In genomic region chr17:2406271-2406902, GRCh38 we compare ENCODE assay signal across 10 cellular contexts. TPM values are rescaled to one million over a fixed set of nuclear protein-coding genes. Genes with fewer than 3 reads are reported as not detected.
DNase-seq lines count a peak whose midpoint lies in the region; ATAC-seq, FAIRE-seq and TF ChIP-seq lines count a peak whose summit lies in the region.
"Had no signal": no experiment of that assay in that cellular context is flagged by ENCODE, and none has a peak within 500 bp of the region (broad histone marks: within the 10 kb centered on the region; RNA-seq: fewer than 3 reads in every experiment).

No MANE protein-coding gene starts in this region.

- H3K79me2 ChIP-seq in PC-3 (ENCODE audit: low read length) (0 out of 2 replicates have a peak, but pooled peaks cover 3% of the 10 kb centered on the region), parathyroid adenoma (no peaks in the 10 kb centered on the region)

- peaks cover 14% of the 10 kb centered on the region for H3F3A ChIP-seq in PC-3 (ENCODE audit: low read length, unreplicated experiment)

- H3K36me3 ChIP-seq in PC-3 (ENCODE audit: low read depth, low read length) = no peaks in the 10 kb centered on the region
- no peaks in the 10 kb centered on the region for H3K36me3 ChIP-seq in esophagus muscularis mucosa
- H3K36me3 ChIP-seq in parathyroid adenoma (ENCODE audit: control insufficient read depth, insufficient read depth, low read length) = no peaks in the 10 kb centered on the region

- H3K4me1 ChIP-seq in A549 (peaks cover 54% of the 10 kb centered on the region), PC-3 (ENCODE audit: insufficient read depth, low read length) (peaks cover 46% of the 10 kb centered on the region), esophagus muscularis mucosa (peaks cover 51 to 61% (median 57%) of the 10 kb centered on the region in 4 donors), parathyroid adenoma (no peaks in the 10 kb centered on the region)

- 59% methylated on average over 8 of the region's 8 CpGs for WGBS in A549 (ENCODE audit: missing lambda C conversion rate)
- 76% methylated on average over 8 of the region's 8 CpGs for WGBS in esophagus muscularis mucosa

- intact Hi-C loops in PC-3 (cut with micrococcal nuclease) = no loop called here
- intact Hi-C loops in esophagus muscularis mucosa (cut with DNase I) = loop anchor here (5.0 kb wide), 1 partner anchor 69 kb away; the partner anchor contains the start of genes SGSM2 and TSR1

- no peak for TF ChIP-seq POLR2A in A549 (IDR thresholded peaks at IDR 0.05; ENCODE audit: low read length)
- no peak for TF ChIP-seq POLR2A in esophagus muscularis mucosa (IDR thresholded peaks at IDR 0.05; ENCODE audit: low read depth)

- H3K9me3 ChIP-seq in A549 (no peaks in the 10 kb centered on the region), PC-3 (ENCODE audit: low read length) (no peaks in the 10 kb centered on the region), esophagus muscularis mucosa (no peaks in the 10 kb centered on the region), parathyroid adenoma (ENCODE audit: control insufficient read depth, low read length) (no peaks in the 10 kb centered on the region)

- H3K9ac ChIP-seq in PC-3 (ENCODE audit: low read length) (peak overlapping the region; percentile 86), parathyroid adenoma (no peak overlapping the region)

- ATAC-seq in A549 = peak; percentile 0 to 5; a peak in 4 of 6 replicates
- ATAC-seq in PC-3 = no peak
- ATAC-seq in HG02642 (IDR thresholded peaks at IDR 0.05; ENCODE audit: poor library complexity, unreplicated experiment) = no peak

- H3K27me3 ChIP-seq in PC-3 (ENCODE audit: low read length) = no peaks in the 10 kb centered on the region
- H3K27me3 ChIP-seq in esophagus muscularis mucosa = no peaks in the 10 kb centered on the region
- no peaks in the 10 kb centered on the region for H3K27me3 ChIP-seq in parathyroid adenoma (ENCODE audit: control insufficient read depth, insufficient read depth, low read length)

- no peak for FAIRE-seq in A549 (lab: Jason Lieb, UNC)
- FAIRE-seq: GM12892 had no signal

- H4K20me1 ChIP-seq in PC-3 (ENCODE audit: low read length) = no peaks in the 10 kb centered on the region

- no peaks in the 10 kb centered on the region for H3K9me2 ChIP-seq in PC-3 (replicated peaks; ENCODE audit: low read length)

- TF ChIP-seq RAD21 in A549 (conservative IDR thresholded peaks at IDR 0.05 in 1 of 2, IDR thresholded peaks at IDR 0.05 in 1 of 2) = no peak

- TSS peak; percentile 78 for BruUV-seq in PC-3 (replicated peaks; lab: Mats Ljungman, UMichigan)

- POLR2A ChIA-PET in A549 (lab: Yijun Ruan, JAX) (interaction anchor here (0.7 to 2.1 kb wide), 5 partner anchors 10 to 105 kb away, joined by 3 to 27 read pairs (median 7); partner anchors contain the start of genes METTL16, SMG6 and SRR), PC-3 (lab: Charles Lee; ENCODE audit: unreplicated experiment) (interaction anchor here (0.9 to 1.0 kb wide), 2 partner anchors 13 to 24 kb away, joined by 4 read pairs; no protein-coding TSS in a partner anchor)

- peak overlapping the region; percentile 69 to 89 for H3K27ac ChIP-seq in A549
- peak overlapping the region; percentile 99 for H3K27ac ChIP-seq in PC-3 (ENCODE audit: low read length)
- H3K27ac ChIP-seq in esophagus muscularis mucosa (replicated peaks in 1 of 4) = peak overlapping the region; percentile 98 to 100 (median 100)
- H3K27ac ChIP-seq in parathyroid adenoma = peak overlapping the region; percentile 42

- DNase-seq in A549 (ENCODE audit: low read depth in 1 of 2, low spot score in 1 of 2) = peak in 1 of 2 experiments; percentile 70
- peak; percentile 55 for DNase-seq in PC-3
- no peak for DNase-seq in esophagus muscularis mucosa (ENCODE audit: extremely low spot score)
- DNase-seq in stimulated activated CD4-positive, alpha-beta T cell treated with anti-CD3 and anti-CD28 coated beads, Interleukin-15, amount 100 ng/mL, for 24 hours = no peak
- DNase-seq in T-helper 9 cell = no peak
- DNase-seq in NCI-H2227 (lab: John Stamatoyannopoulos, UW; ENCODE audit: unreplicated experiment) = no peak
- DNase-seq: NCI-H2081 treated with DMSO at 0.1 percent for 48 hours had no signal

- CTCF ChIA-PET in A549 (lab: Yijun Ruan, JAX) (interaction anchor here (0.5 to 28.1 kb wide), 8 partner anchors 9 to 352 kb away, joined by 3 to 1099 read pairs (median 8); no protein-coding TSS in a partner anchor), PC-3 (lab: Charles Lee) (interaction anchor here (0.5 to 1.7 kb wide), 5 partner anchors 10 to 520 kb away, joined by 3 to 9 read pairs (median 5); partner anchors contain the start of gene SRR)

- H3K4me2 ChIP-seq in A549 (peak overlapping the region; percentile 67), PC-3 (ENCODE audit: low read length) (peak overlapping the region; percentile 66), parathyroid adenoma (ENCODE audit: low read length) (no peak overlapping the region)

- H3K4me3 ChIP-seq in A549 = no peak overlapping the region
- peak overlapping the region; percentile 45; the same call in 1 of the 2 replicates for H3K4me3 ChIP-seq in PC-3 (ENCODE audit: low read length)
- H3K4me3 ChIP-seq in esophagus muscularis mucosa = peak overlapping the region in 3 of 4 donors; percentile 0 to 9 (median 2)
- no peak overlapping the region for H3K4me3 ChIP-seq in parathyroid adenoma (ENCODE audit: low read depth, low read length)

- H2AFZ ChIP-seq in PC-3 (ENCODE audit: low read length) (no peak overlapping the region), parathyroid adenoma (no peak overlapping the region)

- TF ChIP-seq EP300 in A549 (IDR thresholded peaks at IDR 0.05) (no peak), esophagus muscularis mucosa (IDR thresholded peaks at IDR 0.05) (no peak)

- TF ChIP-seq CTCF in A549 (IDR thresholded peaks at IDR 0.05) = no peak
- no peak for TF ChIP-seq CTCF in PC-3 (conservative IDR thresholded peaks at IDR 0.05; ENCODE audit: low read depth, low read length)
- TF ChIP-seq CTCF in esophagus muscularis mucosa (IDR thresholded peaks at IDR 0.05) = no peak
- TF ChIP-seq CTCF in parathyroid adenoma (IDR thresholded peaks at IDR 0.05) = no peak

TF ChIP-seq in A549, 52 proteins besides CTCF, POLR2A, EP300 and RAD21:
- TF ChIP-seq, protein P1, sequence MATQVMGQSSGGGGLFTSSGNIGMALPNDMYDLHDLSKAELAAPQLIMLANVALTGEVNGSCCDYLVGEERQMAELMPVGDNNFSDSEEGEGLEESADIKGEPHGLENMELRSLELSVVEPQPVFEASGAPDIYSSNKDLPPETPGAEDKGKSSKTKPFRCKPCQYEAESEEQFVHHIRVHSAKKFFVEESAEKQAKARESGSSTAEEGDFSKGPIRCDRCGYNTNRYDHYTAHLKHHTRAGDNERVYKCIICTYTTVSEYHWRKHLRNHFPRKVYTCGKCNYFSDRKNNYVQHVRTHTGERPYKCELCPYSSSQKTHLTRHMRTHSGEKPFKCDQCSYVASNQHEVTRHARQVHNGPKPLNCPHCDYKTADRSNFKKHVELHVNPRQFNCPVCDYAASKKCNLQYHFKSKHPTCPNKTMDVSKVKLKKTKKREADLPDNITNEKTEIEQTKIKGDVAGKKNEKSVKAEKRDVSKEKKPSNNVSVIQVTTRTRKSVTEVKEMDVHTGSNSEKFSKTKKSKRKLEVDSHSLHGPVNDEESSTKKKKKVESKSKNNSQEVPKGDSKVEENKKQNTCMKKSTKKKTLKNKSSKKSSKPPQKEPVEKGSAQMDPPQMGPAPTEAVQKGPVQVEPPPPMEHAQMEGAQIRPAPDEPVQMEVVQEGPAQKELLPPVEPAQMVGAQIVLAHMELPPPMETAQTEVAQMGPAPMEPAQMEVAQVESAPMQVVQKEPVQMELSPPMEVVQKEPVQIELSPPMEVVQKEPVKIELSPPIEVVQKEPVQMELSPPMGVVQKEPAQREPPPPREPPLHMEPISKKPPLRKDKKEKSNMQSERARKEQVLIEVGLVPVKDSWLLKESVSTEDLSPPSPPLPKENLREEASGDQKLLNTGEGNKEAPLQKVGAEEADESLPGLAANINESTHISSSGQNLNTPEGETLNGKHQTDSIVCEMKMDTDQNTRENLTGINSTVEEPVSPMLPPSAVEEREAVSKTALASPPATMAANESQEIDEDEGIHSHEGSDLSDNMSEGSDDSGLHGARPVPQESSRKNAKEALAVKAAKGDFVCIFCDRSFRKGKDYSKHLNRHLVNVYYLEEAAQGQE (IDR thresholded peaks at IDR 0.05) = no peak
- TF ChIP-seq MAZ (IDR thresholded peaks at IDR 0.05; ENCODE audit: borderline replicate concordance, low read depth, low read length) = no peak
- no peak for TF ChIP-seq MAFK (IDR thresholded peaks at IDR 0.05; ENCODE audit: partially characterized antibody)
- no peak for TF ChIP-seq EHF (CRISPR knock-in tag; IDR thresholded peaks at IDR 0.05)
- TF ChIP-seq, protein P2, sequence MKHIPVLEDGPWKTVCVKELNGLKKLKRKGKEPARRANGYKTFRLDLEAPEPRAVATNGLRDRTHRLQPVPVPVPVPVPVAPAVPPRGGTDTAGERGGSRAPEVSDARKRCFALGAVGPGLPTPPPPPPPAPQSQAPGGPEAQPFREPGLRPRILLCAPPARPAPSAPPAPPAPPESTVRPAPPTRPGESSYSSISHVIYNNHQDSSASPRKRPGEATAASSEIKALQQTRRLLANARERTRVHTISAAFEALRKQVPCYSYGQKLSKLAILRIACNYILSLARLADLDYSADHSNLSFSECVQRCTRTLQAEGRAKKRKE (CRISPR knock-in tag; IDR thresholded peaks at IDR 0.05; ENCODE audit: low read depth) = no peak

RNA-seq across cellular contexts. Expression of gene MNT, which starts 5.5 kb away (rescaled TPM):
- polyA plus RNA-seq in A549 (2011; rRNA removed) (4.5 and 5.7 TPM in 2 replicates), A549 (2017; fragmentation: RNase III; extraction: RNeasy Plus Mini Kit Qiagen cat#74134 plus additional on column Dnase treatment) (22.7 to 30.8 TPM (median 25.9 TPM) in 3 replicates)
- 10.5 and 12.2 TPM in 2 replicates for polyA plus RNA-seq in A549 (2012; cell fraction: cytosol; rRNA removed)
- polyA plus RNA-seq in A549 (2012; cell fraction: nucleus; rRNA removed) = 54.0 and 59.8 TPM in 2 replicates
- polyA minus RNA-seq in A549 (2011; rRNA and poly(A)+ RNA removed) = 3.8 and 4.9 TPM in 2 replicates
- total RNA-seq in PC-3 (2014; rRNA removed) (19.1 and 26.0 TPM in 2 replicates), esophagus muscularis mucosa (10 to 100 TPM; 10.8 to 17.4 (median 13.8) TPM)

Comparison
In these comparisons a context has a peak if more than half of its experiments do, and no peak if none do; other contexts are left out.
1. ATAC-seq: peak in A549 (2 of 2); none in PC-3 (single experiment) and HG02642 (single experiment).
2. H3K27ac ChIP-seq: peak in every context shown above with its lines; median percentile 100 in esophagus muscularis mucosa; 99 in PC-3; 79 in A549; 42 in parathyroid adenoma.
3. H3K4me3 ChIP-seq: peak in PC-3 (single experiment) and esophagus muscularis mucosa (3 of 4); none in A549 (single experiment) and parathyroid adenoma (single experiment).